23 cellular contexts compared by ENCODE assay signal in genomic region chr20:1720845-1721475, GRCh38.
"Had no signal": no experiment of that assay in that cellular context is flagged by ENCODE, and none has a peak within 500 bp of the region (broad histone marks: within the 10 kb centered on the region; RNA-seq: fewer than 3 reads in every experiment).

No MANE protein-coding gene starts in this region.

- H3K36me3 Mint-ChIP-seq: mesothelial cell of epicardium, natural killer cell had no signal

- H3K36me3 ChIP-seq: cardiac muscle cell, sigmoid colon, stomach, suprapubic skin, transverse colon had no signal

- H3K9me3 ChIP-seq: body of pancreas, suprapubic skin, transverse colon had no signal

- H3K4me1 ChIP-seq: body of pancreas, sigmoid colon, stomach, transverse colon had no signal

- H3K27ac ChIP-seq: body of pancreas, cardiac muscle cell, sigmoid colon, stomach, suprapubic skin, transverse colon had no signal

- H3K4me1 Mint-ChIP-seq: mesothelial cell of epicardium, natural killer cell had no signal

- H3K4me3 ChIP-seq: body of pancreas, cardiac muscle cell, sigmoid colon, smooth muscle cell, stomach, suprapubic skin, transverse colon had no signal

- DNase-seq: activated CD4-positive, alpha-beta memory T cell treated with anti-CD3 and anti-CD28 coated beads, Interleukin-2, amount 10 ng/mL, durations not matched to agents 7 days and 5 days; activated CD4-positive, alpha-beta T cell treated with anti-CD3 and anti-CD28 coated beads for 36 hours; activated gamma-delta T cell; activated T-cell treated with anti-CD3 and anti-CD28 coated beads, Interleukin-2, amount 50 U/mL, for 72 hours; anterior cingulate cortex; body of pancreas; cortex of kidney; endodermal cell; kidney; natural killer cell; retina; sigmoid colon; stimulated activated CD4-positive, alpha-beta T cell treated with anti-CD3 and anti-CD28 coated beads, Interleukin-15, amount 100 ng/mL, for 24 hours; stomach; T-helper 9 cell; transverse colon had no signal

- H3K27me3 Mint-ChIP-seq: activated CD4-positive, alpha-beta T cell treated with anti-CD3 and anti-CD28 coated beads for 36 hours; activated naive CD4-positive, alpha-beta T cell treated with anti-CD3 and anti-CD28 coated beads, Interleukin-2, amount 50 U/mL, for 24 hours; stimulated activated memory B cell treated with anti-CD40 and anti-IgM and Interleukin-4, amounts not matched to agents 10 μg/mL and 1 μg/mL and 100 μg/mL, for 72 hours had no signal

- ATAC-seq: activated CD4-positive, alpha-beta T cell treated with anti-CD3 and anti-CD28 coated beads for 36 hours; activated T-cell treated with anti-CD3 and anti-CD28 coated beads, Interleukin-2, amount 50 U/mL, for 72 hours; body of pancreas; natural killer cell had no signal

- H3K4me3 Mint-ChIP-seq: activated CD4-positive, alpha-beta memory T cell treated with anti-CD3 and anti-CD28 coated beads, Interleukin-2, amount 10 ng/mL, durations not matched to agents 7 days and 5 days; activated CD4-positive, alpha-beta T cell treated with anti-CD3 and anti-CD28 coated beads for 36 hours; activated naive CD4-positive, alpha-beta T cell treated with anti-CD3 and anti-CD28 coated beads, Interleukin-2, amount 50 U/mL, for 24 hours; activated T-cell treated with anti-CD3 and anti-CD28 coated beads, Interleukin-2, amount 50 U/mL, for 72 hours; endodermal cell; mesothelial cell of epicardium; natural killer cell; stimulated activated memory B cell treated with anti-CD40 and anti-IgM and Interleukin-4, amounts not matched to agents 10 μg/mL and 1 μg/mL and 100 μg/mL, for 72 hours had no signal

- H3K27me3 ChIP-seq: body of pancreas, sigmoid colon, stomach, transverse colon had no signal

- H3K27ac Mint-ChIP-seq: activated CD4-positive, alpha-beta memory T cell treated with anti-CD3 and anti-CD28 coated beads, Interleukin-2, amount 10 ng/mL, durations not matched to agents 7 days and 5 days; activated CD4-positive, alpha-beta T cell treated with anti-CD3 and anti-CD28 coated beads for 36 hours; activated naive CD4-positive, alpha-beta T cell treated with anti-CD3 and anti-CD28 coated beads, Interleukin-2, amount 50 U/mL, for 24 hours; activated T-cell treated with anti-CD3 and anti-CD28 coated beads, Interleukin-2, amount 50 U/mL, for 72 hours; endodermal cell; mesothelial cell of epicardium; natural killer cell; progenitor cell of endocrine pancreas; stimulated activated memory B cell treated with anti-CD40 and anti-IgM and Interleukin-4, amounts not matched to agents 10 μg/mL and 1 μg/mL and 100 μg/mL, for 72 hours had no signal

- H3K4me2 ChIP-seq: smooth muscle cell had no signal
